In the genomic region with DNA sequence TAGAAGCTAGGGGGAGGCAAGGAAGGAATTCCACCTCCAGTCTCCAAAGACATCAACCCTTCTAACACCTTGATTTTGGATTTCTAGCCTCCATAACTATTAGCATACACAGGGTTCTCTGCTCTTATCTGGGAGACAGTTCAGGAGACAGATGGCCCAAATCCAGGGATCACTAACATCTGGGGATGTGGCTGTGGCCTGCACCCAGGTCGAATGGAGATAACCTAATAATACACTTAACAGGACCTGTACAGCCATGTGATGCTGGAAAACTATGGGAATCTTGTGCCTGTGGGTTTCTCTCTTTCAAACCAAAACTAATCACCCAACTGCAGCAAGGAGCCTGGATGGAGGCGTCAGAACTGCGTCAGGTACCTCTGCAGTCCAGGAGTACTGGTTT, we compare ENCODE assay signal across 1 cellular context.
TF ChIP-seq lines count a peak whose summit lies in the region.

No MANE protein-coding gene starts in this region.

TF ChIP-seq in K562, 482 proteins besides CTCF, POLR2A, EP300 and RAD21:
- TF ChIP-seq CBFA2T3 (IDR thresholded peaks at IDR 0.05): peak; percentile 55
- TF ChIP-seq MECOM (CRISPR knock-in tag; IDR thresholded peaks at IDR 0.05): no peak
- TF ChIP-seq MYC (IDR thresholded peaks at IDR 0.05; ENCODE audit: low read depth, low read length): no peak
- 0 out of 2 replicates have a peak, but pooled peaks have one; percentile 31 for TF ChIP-seq MYC (CRISPR knock-in tag; IDR thresholded peaks at IDR 0.05; ENCODE audit: borderline replicate concordance, low read depth)
- no peak for TF ChIP-seq ZNF41 (CRISPR knock-in tag; conservative IDR thresholded peaks at IDR 0.05)
- TF ChIP-seq TCF3 (CRISPR knock-in tag; IDR thresholded peaks at IDR 0.05): 0 out of 2 replicates have a peak, but pooled peaks have one; percentile 14
- TF ChIP-seq CBFA2T2 (conservative IDR thresholded peaks at IDR 0.05): peak; percentile 31; the same call in 1 of the 2 replicates
- TF ChIP-seq ZNF766 (CRISPR knock-in tag; conservative IDR thresholded peaks at IDR 0.05): no peak
- TF ChIP-seq ETV6 (IDR thresholded peaks at IDR 0.05; ENCODE audit: borderline replicate concordance in 1 of 2, low read depth in 2 of 2, low read length in 1 of 2): no peak
- TF ChIP-seq ETV6 (CRISPR knock-in tag; IDR thresholded peaks at IDR 0.05; ENCODE audit: borderline replicate concordance): no peak
- TF ChIP-seq ZZZ3 (IDR thresholded peaks at IDR 0.05): no peak
- TF ChIP-seq ZNF77 (CRISPR knock-in tag; IDR thresholded peaks at IDR 0.05): no peak
- TF ChIP-seq CREB1 (IDR thresholded peaks at IDR 0.05): no peak
- no peak for TF ChIP-seq CREB1 (CRISPR knock-in tag; IDR thresholded peaks at IDR 0.05)
- TF ChIP-seq ETS2 (tag; IDR thresholded peaks at IDR 0.05; ENCODE audit: borderline replicate concordance, poor library complexity, severe bottlenecking): no peak
